ENCODE assay signal across 10 cellular contexts in genomic region chr3:133457465-133458067, GRCh38. TPM values are rescaled to one million over a fixed set of nuclear protein-coding genes. Genes with fewer than 3 reads are reported as not detected.
DNase-seq lines count a peak whose midpoint lies in the region; ATAC-seq and TF ChIP-seq lines count a peak whose summit lies in the region.
"Had no signal": no experiment of that assay in that cellular context is flagged by ENCODE, and none has a peak within 500 bp of the region (broad histone marks: within the 10 kb centered on the region; RNA-seq: fewer than 3 reads in every experiment).

No MANE protein-coding gene starts in this region.

- peaks cover 2% of the 10 kb centered on the region for H3K4me1 ChIP-seq in osteoblast (ENCODE audit: insufficient read depth, low read length)

- H3K4me3 ChIP-seq in SU-DHL-6 (ENCODE audit: insufficient read depth, low read length, poor library complexity, severe bottlenecking) = no peak overlapping the region
- H3K4me3 ChIP-seq in osteoblast (ENCODE audit: insufficient read depth, low read length) = no peak overlapping the region
- H3K4me3 ChIP-seq: lung had no signal

- H3F3A ChIP-seq in SU-DHL-6 (ENCODE audit: insufficient read depth) = 0 out of 2 replicates have a peak, but pooled peaks cover 12% of the 10 kb centered on the region

- peak; percentile 24 for DNase-seq in NCI-H82 (lab: John Stamatoyannopoulos, UW)
- no peak for DNase-seq in NCI-H82 treated with DMSO at 0.1 percent for 48 hours (lab: John Stamatoyannopoulos, UW; ENCODE audit: unreplicated experiment)
- DNase-seq in HT-29 (ENCODE audit: low spot score) = peak; percentile 44
- DNase-seq in osteoblast (ENCODE audit: insufficient read length, low spot score, missing footprints) = no peak
- DNase-seq in SKM-1 treated with dmso at 0.1 percent for 144 hours (lab: John Stamatoyannopoulos, UW; ENCODE audit: unreplicated experiment) = no peak
- DNase-seq in HEK293T (ENCODE audit: extremely low spot score) = no peak
- DNase-seq: activated gamma-delta T cell had no signal

- POLR2A ChIA-PET in HEK293T (lab: Yijun Ruan, JAX) = no interaction called here

- H3K4me2 ChIP-seq in SU-DHL-6 (ENCODE audit: low read depth, low read length, poor library complexity, severe bottlenecking) (no peak overlapping the region), osteoblast (ENCODE audit: insufficient read depth, low read length) (no peak overlapping the region)

- peak; percentile 80 for TF ChIP-seq CTCF in SU-DHL-6 (IDR thresholded peaks at IDR 0.05; ENCODE audit: insufficient read depth, low read length, poor library complexity, severe bottlenecking)
- TF ChIP-seq CTCF in osteoblast (IDR thresholded peaks at IDR 0.05; ENCODE audit: extremely low read depth, low read depth, low read length) = peak; percentile 53

- no peak for ATAC-seq in GM21528 (IDR thresholded peaks at IDR 0.05; ENCODE audit: low FRiP score, unreplicated experiment)

- CTCF ChIA-PET in HEK293T (lab: Yijun Ruan, JAX) = interaction anchor here (0.6 to 1.3 kb wide), 3 partner anchors 15 to 1134 kb away, joined by 3 to 5 read pairs (median 4); no protein-coding TSS in a partner anchor

- H2AFZ ChIP-seq in SU-DHL-6 (ENCODE audit: low read depth, low read length, severe bottlenecking) (no peak overlapping the region), osteoblast (ENCODE audit: low read length) (no peak overlapping the region)

- peaks cover 14% of the 10 kb centered on the region for H3K79me2 ChIP-seq in SU-DHL-6 (ENCODE audit: insufficient read depth, low read length)
- no peaks in the 10 kb centered on the region for H3K79me2 ChIP-seq in osteoblast (ENCODE audit: insufficient read depth, low read length)

- H3K27me3 ChIP-seq in SU-DHL-6 (ENCODE audit: low read length) = no peaks in the 10 kb centered on the region
- peaks cover 11% of the 10 kb centered on the region for H3K27me3 ChIP-seq in osteoblast (ENCODE audit: insufficient read depth, low read length)

- no peak overlapping the region for H3K9ac ChIP-seq in SU-DHL-6 (ENCODE audit: low read length)

- H3K36me3 ChIP-seq in SU-DHL-6 (ENCODE audit: low read length) = no peaks in the 10 kb centered on the region
- no peaks in the 10 kb centered on the region for H3K36me3 ChIP-seq in osteoblast (ENCODE audit: insufficient read depth, low read length)

- H3K27ac ChIP-seq in SU-DHL-6 (ENCODE audit: low read depth, low read length) = no peak overlapping the region
- no peak overlapping the region for H3K27ac ChIP-seq in osteoblast (ENCODE audit: low read depth, low read length)

- no peaks in the 10 kb centered on the region for H3K9me2 ChIP-seq in SU-DHL-6 (replicated peaks; ENCODE audit: insufficient read depth, low read length)

- H4K20me1 ChIP-seq in SU-DHL-6 (ENCODE audit: low read depth, low read length) = no peaks in the 10 kb centered on the region
- no peaks in the 10 kb centered on the region for H4K20me1 ChIP-seq in osteoblast (ENCODE audit: insufficient read depth, low read length)

- no peaks in the 10 kb centered on the region for H3K9me3 ChIP-seq in SU-DHL-6 (ENCODE audit: insufficient read depth, low read length)
- H3K9me3 ChIP-seq in osteoblast (ENCODE audit: low read depth, low read length) = no peaks in the 10 kb centered on the region

TF ChIP-seq in HEK293T, 16 proteins besides CTCF, POLR2A, EP300 and RAD21:
- TF ChIP-seq HDGF (IDR thresholded peaks at IDR 0.05; ENCODE audit: borderline replicate concordance) = no peak
- TF ChIP-seq ARNT (IDR thresholded peaks at IDR 0.05) = no peak
- no peak for TF ChIP-seq FOXK2 (IDR thresholded peaks at IDR 0.05)
- no peak for TF ChIP-seq NFRKB (IDR thresholded peaks at IDR 0.05)
- no peak for TF ChIP-seq ELF4 (IDR thresholded peaks at IDR 0.05)
- TF ChIP-seq TARDBP (IDR thresholded peaks at IDR 0.05) = no peak
- TF ChIP-seq BHLHE40 (IDR thresholded peaks at IDR 0.05; ENCODE audit: borderline replicate concordance) = no peak
- TF ChIP-seq CTBP1 (IDR thresholded peaks at IDR 0.05; ENCODE audit: borderline replicate concordance) = no peak
- TF ChIP-seq FOXM1 (IDR thresholded peaks at IDR 0.05; ENCODE audit: borderline replicate concordance) = no peak
- TF ChIP-seq L3MBTL2 (conservative IDR thresholded peaks at IDR 0.05) = no peak
- no peak for TF ChIP-seq PKNOX1 (IDR thresholded peaks at IDR 0.05)
- no peak for TF ChIP-seq FOXA1 (IDR thresholded peaks at IDR 0.05)

RNA-seq across cellular contexts. Expression of gene BFSP2, which starts 57.7 kb away (rescaled TPM):
- total RNA-seq in HT-29 (2014; rRNA removed; shearing (Covaris generic)) = not detected in 2 replicates
- total RNA-seq in osteoblast = not detected in 2 replicates
- total RNA-seq: lung had no signal

Comparison
In these comparisons a context has a peak if more than half of its experiments do, and no peak if none do; other contexts are left out.
1. DNase-seq: peak in NCI-H82 (single experiment) and HT-29 (single experiment); none in NCI-H82 treated with DMSO at 0.1 percent for 48 hours (single experiment), osteoblast (single experiment), SKM-1 treated with dmso at 0.1 percent for 144 hours (single experiment) and HEK293T (single experiment).